1 cellular context compared by ENCODE assay signal in genomic region chr3:151421956-151422355, GRCh38.
TF ChIP-seq lines count a peak whose summit lies in the region.

No MANE protein-coding gene starts in this region.

TF ChIP-seq in HCT116, 20 proteins besides CTCF, POLR2A, EP300 and RAD21 (continued from another document):
- TF ChIP-seq, protein P1, sequence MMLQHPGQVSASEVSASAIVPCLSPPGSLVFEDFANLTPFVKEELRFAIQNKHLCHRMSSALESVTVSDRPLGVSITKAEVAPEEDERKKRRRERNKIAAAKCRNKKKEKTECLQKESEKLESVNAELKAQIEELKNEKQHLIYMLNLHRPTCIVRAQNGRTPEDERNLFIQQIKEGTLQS (IDR thresholded peaks at IDR 0.05): no peak
- no peak for TF ChIP-seq YY1 (IDR thresholded peaks at IDR 0.05; ENCODE audit: extremely low read depth, insufficient replicate concordance, low read depth, low read length)
- TF ChIP-seq, protein P2, sequence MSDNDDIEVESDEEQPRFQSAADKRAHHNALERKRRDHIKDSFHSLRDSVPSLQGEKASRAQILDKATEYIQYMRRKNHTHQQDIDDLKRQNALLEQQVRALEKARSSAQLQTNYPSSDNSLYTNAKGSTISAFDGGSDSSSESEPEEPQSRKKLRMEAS (IDR thresholded peaks at IDR 0.05): no peak
- TF ChIP-seq JUND (IDR thresholded peaks at IDR 0.05): no peak
- no peak for TF ChIP-seq SIN3A (IDR thresholded peaks at IDR 0.05; ENCODE audit: low read depth)
- no peak for TF ChIP-seq EZH2 (IDR thresholded peaks at IDR 0.05)
- TF ChIP-seq EZH2phosphoT487 (IDR thresholded peaks at IDR 0.05; ENCODE audit: borderline replicate concordance): no peak
- no peak for TF ChIP-seq SRF (IDR thresholded peaks at IDR 0.05; ENCODE audit: low read depth)
- no peak for TF ChIP-seq CEBPB (IDR thresholded peaks at IDR 0.05; ENCODE audit: low read depth)
